ENCODE assay signal across 14 cellular contexts in the genomic region with DNA sequence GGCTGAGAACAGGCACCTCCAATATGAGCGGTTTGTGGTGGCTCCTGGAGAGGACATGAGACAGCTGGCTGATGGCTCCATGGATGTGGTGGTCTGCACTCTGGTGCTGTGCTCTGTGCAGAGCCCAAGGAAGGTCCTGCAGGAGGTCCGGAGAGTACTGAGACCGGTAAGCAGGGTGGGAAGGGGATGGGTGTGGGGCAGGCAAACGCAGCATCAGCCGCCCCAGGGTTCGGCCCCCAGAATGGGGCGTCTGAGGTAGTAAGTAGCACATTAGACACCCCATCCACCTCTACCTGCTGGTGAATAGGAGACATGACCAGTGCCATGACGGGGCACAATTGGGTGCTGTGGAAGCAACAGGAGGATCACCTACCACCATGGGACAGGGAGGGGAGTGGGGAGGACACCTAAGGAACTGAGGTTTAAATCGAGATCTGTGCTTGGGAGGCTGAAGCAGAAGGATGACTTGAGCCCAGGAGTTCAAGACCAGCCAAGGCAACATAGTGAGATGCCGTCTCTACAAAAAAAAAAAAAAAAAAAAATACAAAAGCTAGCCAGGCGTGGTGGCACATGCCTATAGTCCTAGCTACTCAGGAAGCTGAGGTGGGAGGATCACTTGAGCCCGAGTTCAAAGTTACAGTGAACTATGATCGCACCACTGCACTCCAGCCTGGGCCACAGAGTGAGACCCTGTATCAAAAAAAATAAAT. TPM values are rescaled to one million over a fixed set of nuclear protein-coding genes. Genes with fewer than 3 reads are reported as not detected.
A peak's percentile ranks its signal among the peaks of the same experiment; 100 is the strongest.
DNase-seq lines count a peak whose midpoint lies in the region; ATAC-seq and TF ChIP-seq lines count a peak whose summit lies in the region.
"Had no signal": no experiment of that assay in that cellular context is flagged by ENCODE, and none has a peak within 500 bp of the region (broad histone marks: within the 10 kb centered on the region; RNA-seq: fewer than 3 reads in every experiment).

No MANE protein-coding gene starts in this region.

- H3K36me3 Mint-ChIP-seq in Caco-2 (ENCODE audit: insufficient read depth, unreplicated experiment) (peaks cover 5% of the 10 kb centered on the region), progenitor cell of endocrine pancreas (ENCODE audit: insufficient read depth) (peaks cover 2% of the 10 kb centered on the region)
- H3K36me3 Mint-ChIP-seq: CD4-positive, alpha-beta memory T cell; immature natural killer cell had no signal

- H3K4me3 ChIP-seq in Caco-2 (ENCODE audit: low read depth, low read length) (peak overlapping the region; percentile 59), OCI-LY7 (ENCODE audit: low read depth, low read length, poor library complexity, severe bottlenecking) (no peak overlapping the region), brain microvascular endothelial cell (ENCODE audit: low read depth, low read length) (no peak overlapping the region)

- H3K36me3 ChIP-seq in Caco-2 (ENCODE audit: control insufficient read depth, insufficient read depth, low read length): no peaks in the 10 kb centered on the region; the same call in 1 of the 2 replicates
- no peaks in the 10 kb centered on the region for H3K36me3 ChIP-seq in OCI-LY7 (ENCODE audit: insufficient read depth, low read length)
- H3K36me3 ChIP-seq in brain microvascular endothelial cell (replicated peaks): no peaks in the 10 kb centered on the region

- no peaks in the 10 kb centered on the region for H4K20me1 ChIP-seq in OCI-LY7 (ENCODE audit: insufficient read depth, low read length)

- peak in 1 of 2 experiments; percentile 26 for DNase-seq in Caco-2
- DNase-seq in OCI-LY7 (ENCODE audit: low spot score): no peak
- no peak for DNase-seq in left ventricle myocardium superior
- no peak for DNase-seq in progenitor cell of endocrine pancreas (ENCODE audit: low spot score, unreplicated experiment)
- no peak for DNase-seq in brain microvascular endothelial cell
- no peak for DNase-seq in COLO829 (ENCODE audit: low spot score)
- DNase-seq in stimulated activated naive CD8-positive, alpha-beta T cell treated with anti-CD3 and anti-CD28 coated beads, Interleukin-15, Interleukin-2, amounts not matched to agents 100 U/mL and 50 U/mL, for 24 hours: no peak
- DNase-seq: CD4-positive, alpha-beta memory T cell; immature natural killer cell; stimulated activated CD4-positive, alpha-beta T cell treated with anti-CD3 and anti-CD28 coated beads, Interleukin-12 subunit alpha, Interleukin-12 subunit beta, amount 100 ng/mL, for 4 hours; stimulated activated naive CD8-positive, alpha-beta T cell treated with anti-CD3 and anti-CD28 coated beads, Interleukin-15, amount 100 ng/mL, for 72 hours; T-helper 9 cell had no signal

- no peaks in the 10 kb centered on the region for H3K9me2 ChIP-seq in OCI-LY7 (ENCODE audit: insufficient read depth, low read length)

- H3K27ac Mint-ChIP-seq in Caco-2 (ENCODE audit: unreplicated experiment) (peak overlapping the region; percentile 84), progenitor cell of endocrine pancreas (no peak overlapping the region)
- H3K27ac Mint-ChIP-seq: CD4-positive, alpha-beta memory T cell; immature natural killer cell; stimulated activated naive CD8-positive, alpha-beta T cell treated with anti-CD3 and anti-CD28 coated beads, Interleukin-15, amount 100 ng/mL, for 72 hours had no signal

- H3K79me2 ChIP-seq in OCI-LY7 (ENCODE audit: insufficient read depth, low read depth, low read length): no peaks in the 10 kb centered on the region

- BruUV-seq in Caco-2 (replicated peaks; lab: Mats Ljungman, UMichigan): no TSS peak
- BruUV-seq in OCI-LY7 (replicated peaks; lab: Mats Ljungman, UMichigan): no TSS peak

- H3K4me3 Mint-ChIP-seq in Caco-2 (ENCODE audit: unreplicated experiment): peak overlapping the region; percentile 96
- peak overlapping the region; percentile 80 for H3K4me3 Mint-ChIP-seq in progenitor cell of endocrine pancreas (ENCODE audit: low read depth)
- H3K4me3 Mint-ChIP-seq: immature natural killer cell had no signal

- POLR2A ChIA-PET in Caco-2 (lab: Charles Lee) (interaction anchor here (0.5 to 1.9 kb wide), 6 partner anchors 23 to 291 kb away, joined by 4 to 10 read pairs (median 6); a partner anchor contains a TSS), OCI-LY7 (lab: Charles Lee) (interaction anchor here (0.6 to 2.6 kb wide), 2 partner anchors 9 to 44 kb away, joined by 3 to 17 read pairs; no protein-coding TSS in a partner anchor)

- H3K9me3 Mint-ChIP-seq in Caco-2 (ENCODE audit: unreplicated experiment): no peaks in the 10 kb centered on the region
- H3K9me3 Mint-ChIP-seq in progenitor cell of endocrine pancreas (ENCODE audit: low read depth): no peaks in the 10 kb centered on the region
- H3K9me3 Mint-ChIP-seq: CD4-positive, alpha-beta memory T cell; immature natural killer cell; stimulated activated naive CD8-positive, alpha-beta T cell treated with anti-CD3 and anti-CD28 coated beads, Interleukin-15, amount 100 ng/mL, for 72 hours had no signal

- H2AFZ ChIP-seq in OCI-LY7 (ENCODE audit: low read length): 0 out of 2 replicates have a peak overlapping the region, but pooled peaks have one; percentile 10

- H3K9me3 ChIP-seq in Caco-2 (no peaks in the 10 kb centered on the region), OCI-LY7 (ENCODE audit: low read length) (no peaks in the 10 kb centered on the region)

- CTCF ChIA-PET in Caco-2 (lab: Charles Lee) (interaction anchor here (0.6 to 2.5 kb wide), 26 partner anchors 9 to 1694 kb away, joined by 3 to 102 read pairs (median 4); a partner anchor contains a TSS), OCI-LY7 (lab: Charles Lee; ENCODE audit: unreplicated experiment) (interaction anchor here (0.9 kb wide), 1 partner anchor 10 kb away, joined by 3 read pairs; no protein-coding TSS in a partner anchor)

- intact Hi-C loops in Caco-2 (cut with micrococcal nuclease; ENCODE audit: unreplicated experiment) (no loop called here), OCI-LY7 (cut with micrococcal nuclease; ENCODE audit: unreplicated experiment) (no loop called here), left ventricle myocardium superior (cut with micrococcal nuclease) (no loop called here)

- H3K27me3 Mint-ChIP-seq in Caco-2 (ENCODE audit: insufficient read depth, unreplicated experiment) (no peaks in the 10 kb centered on the region), progenitor cell of endocrine pancreas (peaks cover 23% of the 10 kb centered on the region)

- H3K4me2 ChIP-seq in OCI-LY7 (ENCODE audit: low read length): no peak overlapping the region

- TF ChIP-seq CTCF in Caco-2 (IDR thresholded peaks at IDR 0.05; ENCODE audit: insufficient read depth in 1 of 2, low read depth in 1 of 2, low read length in 1 of 2, severe bottlenecking in 1 of 2, unreplicated experiment in 1 of 2) (no peak), OCI-LY7 (conservative IDR thresholded peaks at IDR 0.05; ENCODE audit: low read length) (no peak), progenitor cell of endocrine pancreas (IDR thresholded peaks at IDR 0.05; ENCODE audit: unreplicated experiment) (no peak), brain microvascular endothelial cell (IDR thresholded peaks at IDR 0.05; ENCODE audit: low read depth, low read length, missing control alignments) (no peak)

- in situ Hi-C loops in brain microvascular endothelial cell (cut with HindIII; ENCODE audit: low pct_ligation_motif_present, low sequenced_read_pairs): no loop called here

- ATAC-seq in left ventricle myocardium superior (peak; percentile 1), GM21529 (IDR thresholded peaks at IDR 0.05; ENCODE audit: unreplicated experiment) (no peak)
- ATAC-seq in stimulated activated naive CD8-positive, alpha-beta T cell treated with anti-CD3 and anti-CD28 coated beads, Interleukin-15, Interleukin-2, amounts not matched to agents 100 U/mL and 50 U/mL, for 24 hours: no peak
- ATAC-seq: stimulated activated naive CD8-positive, alpha-beta T cell treated with anti-CD3 and anti-CD28 coated beads, Interleukin-15, amount 100 ng/mL, for 72 hours had no signal

- no peaks in the 10 kb centered on the region for H3K27me3 ChIP-seq in Caco-2 (replicated peaks; ENCODE audit: control insufficient read depth, insufficient read depth, low read length)
- H3K27me3 ChIP-seq in brain microvascular endothelial cell (replicated peaks): no peaks in the 10 kb centered on the region

- H3K4me1 ChIP-seq in Caco-2 (peaks cover 4% of the 10 kb centered on the region; the same call in 1 of the 2 replicates), OCI-LY7 (ENCODE audit: insufficient read depth, low read length, poor library complexity, severe bottlenecking) (peaks cover 7% of the 10 kb centered on the region)

- peaks cover 8% of the 10 kb centered on the region for H3K4me1 Mint-ChIP-seq in Caco-2 (ENCODE audit: low read depth, unreplicated experiment)
- peaks cover 9% of the 10 kb centered on the region for H3K4me1 Mint-ChIP-seq in progenitor cell of endocrine pancreas (ENCODE audit: low read depth)

- no peak overlapping the region for H3K27ac ChIP-seq in OCI-LY7 (ENCODE audit: low read depth, low read length, poor library complexity, severe bottlenecking)
- H3K27ac ChIP-seq in brain microvascular endothelial cell: no peak overlapping the region

RNA-seq across cellular contexts. Expression of a gene that starts 25.5 kb away (rescaled TPM):
- total RNA-seq in Caco-2 (2022): 46.1 and 47.0 TPM in 2 replicates
- total RNA-seq in OCI-LY7 (2014; rRNA removed; shearing (Covaris generic)): 1.5 and 2.3 TPM in 2 replicates
- 3.3 and 4.0 TPM in 2 replicates for total RNA-seq in OCI-LY7 (2022)
- total RNA-seq in left ventricle myocardium superior: 488 TPM
- total RNA-seq in progenitor cell of endocrine pancreas: 23.6 and 25.1 TPM in 2 replicates

RNA-seq across cellular contexts. Expression of a gene that starts 33.6 kb away (rescaled TPM):
- total RNA-seq in Caco-2 (2022) (59.4 and 73.7 TPM in 2 replicates), OCI-LY7 (2022) (152 and 159 TPM in 2 replicates), left ventricle myocardium superior (124 TPM), progenitor cell of endocrine pancreas (65.8 and 68.5 TPM in 2 replicates)
- 139 and 161 TPM in 2 replicates for total RNA-seq in OCI-LY7 (2014; rRNA removed; shearing (Covaris generic))

RNA-seq across cellular contexts. Expression of a gene that starts 38.0 kb away (rescaled TPM):
- total RNA-seq in Caco-2 (2022): 6.0 and 9.7 TPM in 2 replicates
- total RNA-seq in OCI-LY7 (2014; rRNA removed; shearing (Covaris generic)): 6.2 and 8.9 TPM in 2 replicates
- 19.6 and 20.1 TPM in 2 replicates for total RNA-seq in OCI-LY7 (2022)
- 13.5 TPM for total RNA-seq in left ventricle myocardium superior
- total RNA-seq in progenitor cell of endocrine pancreas: 7.9 and 9.7 TPM in 2 replicates

RNA-seq across cellular contexts. Expression of a gene that starts 45.5 kb away (rescaled TPM):
- total RNA-seq in Caco-2 (2022) (not detected in 2 replicates), OCI-LY7 (2022) (not detected in 2 replicates), left ventricle myocardium superior (not detected), progenitor cell of endocrine pancreas (not detected in 2 replicates)
- total RNA-seq in OCI-LY7 (2014; rRNA removed; shearing (Covaris generic)): not detected in 2 replicates
- total RNA-seq: CD4-positive, alpha-beta memory T cell; H4 had no signal

RNA-seq across cellular contexts. Expression of a gene that starts 46.6 kb away (rescaled TPM):
- total RNA-seq in Caco-2 (2022) (947 and 983 TPM in 2 replicates), OCI-LY7 (2022) (112 and 130 TPM in 2 replicates), left ventricle myocardium superior (733 TPM), progenitor cell of endocrine pancreas (407 and 432 TPM in 2 replicates)
- 102 and 143 TPM in 2 replicates for total RNA-seq in OCI-LY7 (2014; rRNA removed; shearing (Covaris generic))

Comparison
In these comparisons a context has a peak if more than half of its experiments do, and no peak if none do; other contexts are left out.
1. RNA of a gene that starts 25.5 kb away (total RNA-seq): 488 TPM in left ventricle myocardium superior (single experiment); 46.1 to 47.0 TPM in Caco-2, 23.6 to 25.1 TPM in progenitor cell of endocrine pancreas and 1.5 to 4.0 TPM in OCI-LY7; every median in the first group is over 10 times any median in the second.